ENCODE assay signal across 8 cellular contexts in genomic region chr11:126062679-126063509, GRCh38. TPM values are rescaled to one million over a fixed set of nuclear protein-coding genes. Genes with fewer than 3 reads are reported as not detected.
DNase-seq lines count a peak whose midpoint lies in the region; ATAC-seq and TF ChIP-seq lines count a peak whose summit lies in the region.

A gene with protein sequence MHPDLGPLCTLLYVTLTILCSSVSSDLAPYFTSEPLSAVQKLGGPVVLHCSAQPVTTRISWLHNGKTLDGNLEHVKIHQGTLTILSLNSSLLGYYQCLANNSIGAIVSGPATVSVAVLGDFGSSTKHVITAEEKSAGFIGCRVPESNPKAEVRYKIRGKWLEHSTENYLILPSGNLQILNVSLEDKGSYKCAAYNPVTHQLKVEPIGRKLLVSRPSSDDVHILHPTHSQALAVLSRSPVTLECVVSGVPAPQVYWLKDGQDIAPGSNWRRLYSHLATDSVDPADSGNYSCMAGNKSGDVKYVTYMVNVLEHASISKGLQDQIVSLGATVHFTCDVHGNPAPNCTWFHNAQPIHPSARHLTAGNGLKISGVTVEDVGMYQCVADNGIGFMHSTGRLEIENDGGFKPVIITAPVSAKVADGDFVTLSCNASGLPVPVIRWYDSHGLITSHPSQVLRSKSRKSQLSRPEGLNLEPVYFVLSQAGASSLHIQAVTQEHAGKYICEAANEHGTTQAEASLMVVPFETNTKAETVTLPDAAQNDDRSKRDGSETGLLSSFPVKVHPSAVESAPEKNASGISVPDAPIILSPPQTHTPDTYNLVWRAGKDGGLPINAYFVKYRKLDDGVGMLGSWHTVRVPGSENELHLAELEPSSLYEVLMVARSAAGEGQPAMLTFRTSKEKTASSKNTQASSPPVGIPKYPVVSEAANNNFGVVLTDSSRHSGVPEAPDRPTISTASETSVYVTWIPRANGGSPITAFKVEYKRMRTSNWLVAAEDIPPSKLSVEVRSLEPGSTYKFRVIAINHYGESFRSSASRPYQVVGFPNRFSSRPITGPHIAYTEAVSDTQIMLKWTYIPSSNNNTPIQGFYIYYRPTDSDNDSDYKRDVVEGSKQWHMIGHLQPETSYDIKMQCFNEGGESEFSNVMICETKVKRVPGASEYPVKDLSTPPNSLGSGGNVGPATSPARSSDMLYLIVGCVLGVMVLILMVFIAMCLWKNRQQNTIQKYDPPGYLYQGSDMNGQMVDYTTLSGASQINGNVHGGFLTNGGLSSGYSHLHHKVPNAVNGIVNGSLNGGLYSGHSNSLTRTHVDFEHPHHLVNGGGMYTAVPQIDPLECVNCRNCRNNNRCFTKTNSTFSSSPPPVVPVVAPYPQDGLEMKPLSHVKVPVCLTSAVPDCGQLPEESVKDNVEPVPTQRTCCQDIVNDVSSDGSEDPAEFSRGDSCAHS (N-terminal part only) (minus strand): TSS chr11:126062866. CDS start chr11:126023476, 39,390 bp downstream.

- H3K4me1 ChIP-seq in left ventricle myocardium inferior (peaks cover 15% of the 10 kb centered on the region), prostate gland (replicated peaks) (no peaks in the 10 kb centered on the region), upper lobe of right lung (peaks cover 14% of the 10 kb centered on the region)

- DNase-seq in NCI-H1694 (lab: John Stamatoyannopoulos, UW) (peak; percentile 23), T-helper 1 cell (peak; percentile 79 to 94 (median 88)), amygdala (lab: John Stamatoyannopoulos, UW) (peak; percentile 18 to 90 (median 76)), left ventricle myocardium inferior (peak; percentile 91), prostate gland (ENCODE audit: low spot score) (peak; percentile 92), upper lobe of right lung (peak; percentile 96)

- H3K9me3 ChIP-seq in left ventricle myocardium inferior (replicated peaks) (no peaks in the 10 kb centered on the region), prostate gland (no peaks in the 10 kb centered on the region), upper lobe of right lung (no peaks in the 10 kb centered on the region)

- ATAC-seq in GM18498 (IDR thresholded peaks at IDR 0.05; ENCODE audit: unreplicated experiment) (peak; percentile 98), HG02938 (IDR thresholded peaks at IDR 0.05; ENCODE audit: unreplicated experiment) (peak; percentile 96), upper lobe of right lung (peak; percentile 97)

- 1% methylated on average over 38 of the region's 82 CpGs for WGBS in prostate gland

- H3K27ac ChIP-seq in left ventricle myocardium inferior (replicated peaks) (peak within 1 kb of the TSS; percentile 71), prostate gland (peak within 1 kb of the TSS; percentile 66 to 79), upper lobe of right lung (peak within 1 kb of the TSS; percentile 88)

- intact Hi-C loops in left ventricle myocardium inferior (cut with micrococcal nuclease), result loop anchor here (10.0 kb wide), 1 partner anchor 132 kb away; no protein-coding TSS in a partner anchor
- intact Hi-C loops in prostate gland (cut with DNase I), result loop anchor here (5.0 to 10.0 kb wide), 3 partner anchors 49 to 138 kb away; no protein-coding TSS in a partner anchor
- intact Hi-C loops in upper lobe of right lung (cut with DNase I), result no loop called here

- no peak for TF ChIP-seq CTCF in left ventricle myocardium inferior (IDR thresholded peaks at IDR 0.05; ENCODE audit: borderline replicate concordance)
- TF ChIP-seq CTCF in prostate gland (IDR thresholded peaks at IDR 0.05), result peak in 3 of 4 experiments; percentile 25 to 48 (median 47)
- TF ChIP-seq CTCF in upper lobe of right lung (IDR thresholded peaks at IDR 0.05), result peak; percentile 21

- H3K36me3 ChIP-seq in left ventricle myocardium inferior, result no peaks in the 10 kb centered on the region
- no peaks in the 10 kb centered on the region for H3K36me3 ChIP-seq in prostate gland
- H3K36me3 ChIP-seq in upper lobe of right lung, result no peaks in the 10 kb centered on the region

- H3K4me3 ChIP-seq in left ventricle myocardium inferior, result peak within 1 kb of the TSS; percentile 82
- H3K4me3 ChIP-seq in prostate gland, result peak within 1 kb of the TSS; percentile 80 to 82
- peak within 1 kb of the TSS; percentile 65 for H3K4me3 ChIP-seq in upper lobe of right lung

- TF ChIP-seq POLR2A in prostate gland (IDR thresholded peaks at IDR 0.05), result peak; percentile 41

- H3K27me3 ChIP-seq in left ventricle myocardium inferior (ENCODE audit: low read depth) (no peaks in the 10 kb centered on the region), prostate gland (replicated peaks; ENCODE audit: insufficient read depth) (no peaks in the 10 kb centered on the region), upper lobe of right lung (no peaks in the 10 kb centered on the region)

RNA-seq across cellular contexts. Expression of the gene that starts here (rescaled TPM):
- total RNA-seq in left ventricle myocardium inferior (9.9 TPM), prostate gland (10 to 100 TPM in 1 of 2 donors, 1 to 10 TPM in 1; 9.8 to 26.9 TPM), upper lobe of right lung (13.3 TPM)

Comparison
In these comparisons a context has a peak if more than half of its experiments do, and no peak if none do; other contexts are left out.
1. Peak in every context shown above with its lines: DNase-seq, ATAC-seq, H3K4me3 ChIP-seq and H3K27ac ChIP-seq.
2. DNase-seq: peak in every context shown above with its lines; median percentile 96 in upper lobe of right lung; 92 in prostate gland; 91 in left ventricle myocardium inferior; 88 in T-helper 1 cell; 76 in amygdala; 23 in NCI-H1694.